ENCODE assay signal across 9 cellular contexts in the genomic region with DNA sequence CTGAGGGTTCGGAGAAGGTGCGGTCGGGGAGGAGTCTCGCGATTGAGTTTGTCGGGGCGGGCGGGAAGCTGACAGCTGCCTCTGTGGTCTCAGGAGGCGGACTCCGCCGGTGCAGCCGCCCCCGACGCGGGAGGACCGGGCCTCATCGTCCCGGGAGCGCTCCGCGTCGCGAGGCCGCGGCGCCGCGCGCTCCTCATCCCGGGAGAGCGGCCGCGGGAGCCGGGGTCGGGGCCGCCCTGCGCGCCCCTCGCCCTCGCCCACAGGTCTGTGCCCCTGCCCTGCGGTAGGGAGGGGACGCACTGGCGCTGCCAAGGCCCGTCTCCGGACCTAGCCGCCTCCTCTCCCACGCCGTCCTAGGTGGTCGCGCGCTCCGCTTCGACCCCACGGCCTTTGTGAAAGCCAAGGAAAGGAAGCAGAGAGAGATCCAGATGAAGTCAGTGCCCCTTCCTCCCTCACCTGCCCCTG. TPM values are rescaled to one million over a fixed set of nuclear protein-coding genes. Genes with fewer than 3 reads are reported as not detected.
DNase-seq lines count a peak whose midpoint lies in the region; ATAC-seq and TF ChIP-seq lines count a peak whose summit lies in the region.
"Had no signal": no experiment of that assay in that cellular context is flagged by ENCODE, and none has a peak within 500 bp of the region (broad histone marks: within the 10 kb centered on the region; RNA-seq: fewer than 3 reads in every experiment).

No MANE protein-coding gene starts in this region.

- CTCF ChIA-PET in HEK293T (lab: Yijun Ruan, JAX), result interaction anchor here (0.5 to 1.5 kb wide), 5 partner anchors 17 to 107 kb away, joined by 3 to 7 read pairs (median 4); no protein-coding TSS in a partner anchor

- in situ Hi-C loops in astrocyte of the cerebellum (cut with HindIII; ENCODE audit: low sequenced_read_pairs), result no loop called here

- peaks cover 4% of the 10 kb centered on the region for H3K36me3 ChIP-seq in OCI-LY3 (replicated peaks; ENCODE audit: low read depth, low read length)

- TF ChIP-seq CTCF in OCI-LY3 (IDR thresholded peaks at IDR 0.05; ENCODE audit: low read depth, low read length), result no peak
- TF ChIP-seq CTCF in astrocyte of the cerebellum (IDR thresholded peaks at IDR 0.05; ENCODE audit: low read depth, low read length, missing control alignments), result no peak

- peak overlapping the region; percentile 60 for H3K4me2 ChIP-seq in OCI-LY3 (ENCODE audit: low read length)

- no peaks in the 10 kb centered on the region for H3K79me2 ChIP-seq in OCI-LY3 (ENCODE audit: low read length)

- no peaks in the 10 kb centered on the region for H3K9me3 ChIP-seq in OCI-LY3 (ENCODE audit: insufficient read depth, low read length)

- no peak overlapping the region for H2AFZ ChIP-seq in OCI-LY3 (ENCODE audit: low read depth, low read length)

- no peak for ATAC-seq in GM19467 (IDR thresholded peaks at IDR 0.05; ENCODE audit: unreplicated experiment)

- POLR2A ChIA-PET in HEK293T (lab: Yijun Ruan, JAX), result no interaction called here

- DNase-seq in Daoy (ENCODE audit: low read depth) (peak; percentile 65), astrocyte of the cerebellum (ENCODE audit: low read depth) (no peak), islet precursor cell (peak; percentile 57), HEK293T (ENCODE audit: extremely low spot score) (no peak), Ammon's horn (ENCODE audit: low spot score) (no peak)
- peak; percentile 59 for DNase-seq in stimulated activated CD8-positive, alpha-beta memory T cell treated with anti-CD3 and anti-CD28 coated beads, Interleukin-4, amount 100 ng/mL, for 48 hours

- H3K4me3 ChIP-seq in OCI-LY3 (ENCODE audit: low read length) (peak overlapping the region; percentile 71; the same call in 1 of the 2 replicates), astrocyte of the cerebellum (ENCODE audit: low read depth, low read length) (peak overlapping the region; percentile 36)

- peaks cover 4% of the 10 kb centered on the region for H3K4me1 ChIP-seq in OCI-LY3 (ENCODE audit: low read length)

- H3K9ac ChIP-seq in OCI-LY3 (ENCODE audit: low read length), result no peak overlapping the region

- H3K27me3 ChIP-seq in OCI-LY3 (ENCODE audit: low read depth, low read length), result no peaks in the 10 kb centered on the region

- no peaks in the 10 kb centered on the region for H4K20me1 ChIP-seq in OCI-LY3 (ENCODE audit: insufficient read depth, low read length)

- H3K27ac ChIP-seq in OCI-LY3 (ENCODE audit: low read length), result no peak overlapping the region
- H3K27ac ChIP-seq: HL-60 had no signal

TF ChIP-seq in HEK293T, 16 proteins besides CTCF, POLR2A, EP300 and RAD21:
- TF ChIP-seq SP1 (IDR thresholded peaks at IDR 0.05) (no peak), FOXA1 (IDR thresholded peaks at IDR 0.05) (no peak), BHLHE40 (IDR thresholded peaks at IDR 0.05; ENCODE audit: borderline replicate concordance) (no peak), TARDBP (IDR thresholded peaks at IDR 0.05) (no peak), ZNF384 (IDR thresholded peaks at IDR 0.05) (no peak), NFRKB (IDR thresholded peaks at IDR 0.05) (no peak), LEF1 (IDR thresholded peaks at IDR 0.05; ENCODE audit: borderline replicate concordance) (no peak), HDGF (IDR thresholded peaks at IDR 0.05; ENCODE audit: borderline replicate concordance) (no peak)
- TF ChIP-seq, protein P1, sequence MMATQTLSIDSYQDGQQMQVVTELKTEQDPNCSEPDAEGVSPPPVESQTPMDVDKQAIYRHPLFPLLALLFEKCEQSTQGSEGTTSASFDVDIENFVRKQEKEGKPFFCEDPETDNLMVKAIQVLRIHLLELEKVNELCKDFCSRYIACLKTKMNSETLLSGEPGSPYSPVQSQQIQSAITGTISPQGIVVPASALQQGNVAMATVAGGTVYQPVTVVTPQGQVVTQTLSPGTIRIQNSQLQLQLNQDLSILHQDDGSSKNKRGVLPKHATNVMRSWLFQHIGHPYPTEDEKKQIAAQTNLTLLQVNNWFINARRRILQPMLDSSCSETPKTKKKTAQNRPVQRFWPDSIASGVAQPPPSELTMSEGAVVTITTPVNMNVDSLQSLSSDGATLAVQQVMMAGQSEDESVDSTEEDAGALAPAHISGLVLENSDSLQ (IDR thresholded peaks at IDR 0.05), result no peak

RNA-seq across cellular contexts. Expression of a gene that starts 6.9 kb away (rescaled TPM):
- not detected in 2 replicates for total RNA-seq in Daoy (2014; rRNA removed; shearing (Covaris generic))

RNA-seq across cellular contexts. Expression of a gene that starts 20.7 kb away (rescaled TPM):
- 5.5 and 7.7 TPM in 2 replicates for total RNA-seq in Daoy (2014; rRNA removed; shearing (Covaris generic))

RNA-seq across cellular contexts. Expression of a gene that starts 24.8 kb away (rescaled TPM):
- total RNA-seq in Daoy (2014; rRNA removed; shearing (Covaris generic)), result not detected in 2 replicates

RNA-seq across cellular contexts. Expression of a gene that starts 42.3 kb away (rescaled TPM):
- not detected in 2 replicates for total RNA-seq in Daoy (2014; rRNA removed; shearing (Covaris generic))

Comparison
In these comparisons a context has a peak if more than half of its experiments do, and no peak if none do; other contexts are left out.
1. DNase-seq: peak in Daoy (single experiment), islet precursor cell (single experiment) and stimulated activated CD8-positive, alpha-beta memory T cell treated with anti-CD3 and anti-CD28 coated beads, Interleukin-4, amount 100 ng/mL, for 48 hours (single experiment); none in astrocyte of the cerebellum (single experiment), HEK293T (single experiment) and Ammon's horn (single experiment).